ENCODE assay signal across 12 cellular contexts in the genomic region with DNA sequence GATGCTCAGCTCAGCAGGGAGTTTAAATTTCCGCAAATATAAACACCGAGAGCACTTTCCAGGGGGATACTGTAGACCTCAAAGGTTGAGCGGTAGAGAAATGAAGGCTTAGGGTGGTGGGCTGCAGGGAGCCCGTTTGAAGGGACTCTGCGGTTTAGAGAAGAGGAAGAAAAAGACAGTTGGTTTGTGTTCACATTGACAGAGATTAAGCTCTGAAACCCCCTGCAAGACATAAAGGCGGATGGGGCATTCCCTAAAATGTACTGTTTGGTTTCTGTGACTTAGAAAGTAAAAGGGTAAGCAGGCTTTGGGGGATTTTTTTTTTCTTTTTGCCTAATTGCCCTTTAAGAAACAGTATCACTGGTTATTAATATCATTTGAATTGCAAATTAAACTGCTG.
DNase-seq lines count a peak whose midpoint lies in the region; ATAC-seq and TF ChIP-seq lines count a peak whose summit lies in the region.
"Had no signal": no experiment of that assay in that cellular context is flagged by ENCODE, and none has a peak within 500 bp of the region (broad histone marks: within the 10 kb centered on the region; RNA-seq: fewer than 3 reads in every experiment).

No MANE protein-coding gene starts in this region.

- H3K27me3 Mint-ChIP-seq in nephron progenitor cell (ENCODE audit: low read depth, poor library complexity): peaks cover 3% of the 10 kb centered on the region

- peak overlapping the region; percentile 63 for H3K4me3 ChIP-seq in coronary artery

- CTCF ChIA-PET in GM10248 (lab: Yijun Ruan, JAX): interaction anchor here (1.4 to 1.9 kb wide), 2 partner anchors 17 to 47 kb away, joined by 3 to 5 read pairs; no protein-coding TSS in a partner anchor

- no peaks in the 10 kb centered on the region for H3K36me3 Mint-ChIP-seq in nephron progenitor cell (ENCODE audit: low read depth)

- POLR2A ChIA-PET in GM10248 (lab: Yijun Ruan, JAX): no interaction called here

- H3K27ac Mint-ChIP-seq in nephron progenitor cell: peak overlapping the region; percentile 3

- DNase-seq in GM10248 (ENCODE audit: extremely low spot score) (peak; percentile 58), coronary artery (ENCODE audit: low spot score) (no peak), nephron progenitor cell (no peak), islet precursor cell (no peak), COR-L47 (lab: John Stamatoyannopoulos, UW) (no peak)
- DNase-seq: effector CD4-positive, alpha-beta T cell; NCI-H187; stimulated activated CD4-positive, alpha-beta T cell treated with anti-CD3 and anti-CD28 coated beads, Interleukin-1b, Interleukin-23, amount 100 ng/mL, for 48 hours had no signal

- TF ChIP-seq CTCF in GM10248 (IDR thresholded peaks at IDR 0.05; ENCODE audit: control extremely low read depth, extremely low read depth, low read depth, missing control alignments): no peak
- TF ChIP-seq CTCF in coronary artery (IDR thresholded peaks at IDR 0.05): no peak
- TF ChIP-seq CTCF in nephron progenitor cell (IDR thresholded peaks at IDR 0.05): no peak

- ATAC-seq in HG02870 (IDR thresholded peaks at IDR 0.05; ENCODE audit: unreplicated experiment) (peak; percentile 76), GM18861 (IDR thresholded peaks at IDR 0.05; ENCODE audit: unreplicated experiment) (no peak), GM18498 (IDR thresholded peaks at IDR 0.05; ENCODE audit: unreplicated experiment) (no peak)

- peak overlapping the region; percentile 88 for H3K4me3 Mint-ChIP-seq in nephron progenitor cell

- no peak overlapping the region for H3K27ac ChIP-seq in coronary artery
- H3K27ac ChIP-seq: C4-2B had no signal

- H3K4me1 Mint-ChIP-seq in nephron progenitor cell: peaks cover 75% of the 10 kb centered on the region

- H3K9me3 Mint-ChIP-seq in nephron progenitor cell: no peaks in the 10 kb centered on the region
